22 cellular contexts compared by ENCODE assay signal in genomic region chr2:70039366-70039765, GRCh38.
"Had no signal": no experiment of that assay in that cellular context is flagged by ENCODE, and none has a peak within 500 bp of the region (broad histone marks: within the 10 kb centered on the region; RNA-seq: fewer than 3 reads in every experiment).

No MANE protein-coding gene starts in this region.

- DNase-seq: cortex of kidney; effector memory CD4-positive, alpha-beta T cell; foreskin keratinocyte; kidney; left cardiac atrium; left ventricle myocardium superior; mesenchymal stem cell; midbrain; nephron progenitor cell; pancreas; right cardiac atrium; small intestine; stimulated activated CD4-positive, alpha-beta T cell treated with anti-CD3 and anti-CD28 coated beads, Interleukin-12 subunit alpha, Interleukin-12 subunit beta, amount 100 ng/mL, for 4 hours; stimulated activated naive CD4-positive, alpha-beta T cell; stomach; substantia nigra; upper lobe of left lung had no signal

- H3K27me3 Mint-ChIP-seq: progenitor cell of endocrine pancreas had no signal

- H3K4me3 ChIP-seq: esophagus muscularis mucosa, lung, pancreas, stomach, upper lobe of left lung, vagina had no signal

- H3K9me3 ChIP-seq: esophagus muscularis mucosa, pancreas, stomach, upper lobe of left lung, vagina had no signal

- H3K4me3 Mint-ChIP-seq: nephron progenitor cell had no signal

- H3K27ac ChIP-seq: epithelial cell of prostate, esophagus muscularis mucosa, foreskin keratinocyte, pancreas, stomach, upper lobe of left lung, vagina had no signal

- ATAC-seq: foreskin keratinocyte, left cardiac atrium, left ventricle myocardium superior, pancreas, right cardiac atrium had no signal

- H3K4me1 ChIP-seq: foreskin keratinocyte had no signal

- H3K27ac Mint-ChIP-seq: progenitor cell of endocrine pancreas had no signal

- H3K36me3 ChIP-seq: esophagus muscularis mucosa, pancreas, vagina had no signal

- H3K9me3 Mint-ChIP-seq: nephron progenitor cell had no signal

- H3K27me3 ChIP-seq: esophagus muscularis mucosa, foreskin keratinocyte, pancreas, stomach, upper lobe of left lung, vagina had no signal
